Comparison of ENCODE assay signal across 17 cellular contexts in the genomic region with DNA sequence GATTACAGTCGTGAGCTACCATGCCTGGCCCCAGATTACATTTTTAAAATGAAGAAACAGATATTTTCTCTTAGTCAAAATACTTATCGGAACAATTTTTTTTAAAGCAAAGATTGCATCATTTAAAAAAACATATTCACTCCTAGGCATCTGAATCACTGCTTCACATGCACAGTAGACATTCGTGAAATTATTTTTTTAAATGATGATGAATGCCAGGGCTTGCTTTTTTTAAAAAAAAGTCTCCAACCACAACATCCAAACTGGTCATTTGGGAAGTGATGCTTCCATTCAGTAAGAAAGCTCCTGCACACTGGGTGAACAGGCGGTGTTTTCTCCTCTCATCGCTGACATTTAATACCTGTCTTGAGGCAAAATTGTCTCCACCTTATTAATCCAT.
A peak's percentile ranks its signal among the peaks of the same experiment; 100 is the strongest.
DNase-seq lines count a peak whose midpoint lies in the region; ATAC-seq and TF ChIP-seq lines count a peak whose summit lies in the region.
"Had no signal": no experiment of that assay in that cellular context is flagged by ENCODE, and none has a peak within 500 bp of the region (broad histone marks: within the 10 kb centered on the region; RNA-seq: fewer than 3 reads in every experiment).

No MANE protein-coding gene starts in this region.

- H3K9me3 Mint-ChIP-seq in mesothelial cell of epicardium = no peaks in the 10 kb centered on the region
- H3K9me3 Mint-ChIP-seq in type B pancreatic cell = no peaks in the 10 kb centered on the region
- H3K9me3 Mint-ChIP-seq in glutamatergic neuron (ENCODE audit: unreplicated experiment) = peaks cover 4% of the 10 kb centered on the region
- H3K9me3 Mint-ChIP-seq in stimulated activated memory B cell treated with anti-CD40 and anti-IgM and Interleukin-4, amounts not matched to agents 10 μg/mL and 1 μg/mL and 100 μg/mL, for 72 hours = no peaks in the 10 kb centered on the region
- H3K9me3 Mint-ChIP-seq: activated CD4-positive, alpha-beta memory T cell treated with anti-CD3 and anti-CD28 coated beads, Interleukin-2, amount 10 ng/mL, durations not matched to agents 7 days and 5 days; activated naive CD8-positive, alpha-beta T cell treated with anti-CD3 and anti-CD28 coated beads, Interleukin-2, amount 10 ng/mL, durations not matched to agents 7 days and 5 days; activated T-cell treated with anti-CD3 and anti-CD28 coated beads, Interleukin-2, amount 50 U/mL, for 72 hours; dendritic cell treated with granulocyte-macrophage colony-stimulating factor and Interleukin-4, amounts not matched to agents 40 ng/mL and 50 ng/mL, for 4 days; GM23338; nephron had no signal

- TF ChIP-seq CTCF in heart left ventricle (IDR thresholded peaks at IDR 0.05) (no peak), coronary artery (IDR thresholded peaks at IDR 0.05) (no peak), mesothelial cell of epicardium (IDR thresholded peaks at IDR 0.05; ENCODE audit: unreplicated experiment) (no peak), type B pancreatic cell (conservative IDR thresholded peaks at IDR 0.05) (no peak), glutamatergic neuron (IDR thresholded peaks at IDR 0.05; ENCODE audit: partially characterized antibody, unreplicated experiment) (no peak)

- 70 to 83% (median 77%) methylated on average over 5 of the region's 5 CpGs for WGBS in heart left ventricle, 4 donors

- H3K27me3 Mint-ChIP-seq in mesothelial cell of epicardium (ENCODE audit: low read depth) (no peaks in the 10 kb centered on the region), type B pancreatic cell (no peaks in the 10 kb centered on the region), glutamatergic neuron (ENCODE audit: unreplicated experiment) (no peaks in the 10 kb centered on the region)
- no peaks in the 10 kb centered on the region for H3K27me3 Mint-ChIP-seq in stimulated activated memory B cell treated with anti-CD40 and anti-IgM and Interleukin-4, amounts not matched to agents 10 μg/mL and 1 μg/mL and 100 μg/mL, for 72 hours
- H3K27me3 Mint-ChIP-seq: activated CD4-positive, alpha-beta memory T cell treated with anti-CD3 and anti-CD28 coated beads, Interleukin-2, amount 10 ng/mL, durations not matched to agents 7 days and 5 days; dendritic cell treated with granulocyte-macrophage colony-stimulating factor and Interleukin-4, amounts not matched to agents 40 ng/mL and 50 ng/mL, for 4 days had no signal

- H3K4me1 Mint-ChIP-seq in mesothelial cell of epicardium = peaks cover 57% of the 10 kb centered on the region
- H3K4me1 Mint-ChIP-seq in type B pancreatic cell (ENCODE audit: unreplicated experiment) = peaks cover 40% of the 10 kb centered on the region
- H3K4me1 Mint-ChIP-seq in glutamatergic neuron (ENCODE audit: low read depth, unreplicated experiment) = peaks cover 11% of the 10 kb centered on the region
- peaks cover 13% of the 10 kb centered on the region for H3K4me1 Mint-ChIP-seq in stimulated activated memory B cell treated with anti-CD40 and anti-IgM and Interleukin-4, amounts not matched to agents 10 μg/mL and 1 μg/mL and 100 μg/mL, for 72 hours

- DNase-seq in heart left ventricle (no peak), left ventricle myocardium superior (no peak), coronary artery (ENCODE audit: low spot score) (no peak), mesothelial cell of epicardium (ENCODE audit: low spot score in 2 of 2, unreplicated experiment in 2 of 2) (no peak), type B pancreatic cell (ENCODE audit: extremely low spot score, unreplicated experiment) (no peak), glutamatergic neuron (no peak)
- DNase-seq: activated CD4-positive, alpha-beta memory T cell treated with anti-CD3 and anti-CD28 coated beads, Interleukin-2, amount 10 ng/mL, durations not matched to agents 7 days and 5 days; activated naive CD8-positive, alpha-beta T cell treated with anti-CD3 and anti-CD28 coated beads, Interleukin-2, amount 10 ng/mL, durations not matched to agents 7 days and 5 days; activated T-cell treated with anti-CD3 and anti-CD28 coated beads, Interleukin-2, amount 50 U/mL, for 72 hours; NCI-H2029; NCI-H526 had no signal

- H3K27ac Mint-ChIP-seq in mesothelial cell of epicardium = peak overlapping the region; percentile 71
- H3K27ac Mint-ChIP-seq in type B pancreatic cell = peak overlapping the region; percentile 73
- H3K27ac Mint-ChIP-seq in glutamatergic neuron (ENCODE audit: unreplicated experiment) = no peak overlapping the region
- H3K27ac Mint-ChIP-seq in stimulated activated memory B cell treated with anti-CD40 and anti-IgM and Interleukin-4, amounts not matched to agents 10 μg/mL and 1 μg/mL and 100 μg/mL, for 72 hours = no peak overlapping the region
- H3K27ac Mint-ChIP-seq: activated CD4-positive, alpha-beta memory T cell treated with anti-CD3 and anti-CD28 coated beads, Interleukin-2, amount 10 ng/mL, durations not matched to agents 7 days and 5 days; activated naive CD8-positive, alpha-beta T cell treated with anti-CD3 and anti-CD28 coated beads, Interleukin-2, amount 10 ng/mL, durations not matched to agents 7 days and 5 days; activated T-cell treated with anti-CD3 and anti-CD28 coated beads, Interleukin-2, amount 50 U/mL, for 72 hours; dendritic cell treated with granulocyte-macrophage colony-stimulating factor and Interleukin-4, amounts not matched to agents 40 ng/mL and 50 ng/mL, for 4 days; GM23338; nephron had no signal

- no peak overlapping the region for H3K4me3 ChIP-seq in heart left ventricle
- H3K4me3 ChIP-seq in coronary artery = no peak overlapping the region
- H3K4me3 ChIP-seq: GM12878, GM23338 had no signal

- ATAC-seq in heart left ventricle (peak in 1 of 4 donors; percentile 38), left ventricle myocardium superior (no peak), GM19328 (IDR thresholded peaks at IDR 0.05; ENCODE audit: unreplicated experiment) (no peak)
- ATAC-seq in stimulated activated memory B cell treated with anti-CD40 and anti-IgM and Interleukin-4, amounts not matched to agents 10 μg/mL and 1 μg/mL and 100 μg/mL, for 72 hours = no peak
- ATAC-seq: activated T-cell treated with anti-CD3 and anti-CD28 coated beads, Interleukin-2, amount 50 U/mL, for 72 hours; GM12878; GM23338 had no signal

- no peak for TF ChIP-seq POLR2A in heart left ventricle (IDR thresholded peaks at IDR 0.05)

- peaks cover 0 to 60% (median 35%) of the 10 kb centered on the region in 12 donors for H3K4me1 ChIP-seq in heart left ventricle

- H3K36me3 ChIP-seq in heart left ventricle = no peaks in the 10 kb centered on the region

- no peaks in the 10 kb centered on the region for H3K9me3 ChIP-seq in heart left ventricle

- intact Hi-C loops in heart left ventricle (cut with DNase I) = loop anchor here in 3 of 10 donors (10.0 kb wide), 2 partner anchors 76 to 386 kb away; no protein-coding TSS in a partner anchor
- intact Hi-C loops in left ventricle myocardium superior (cut with micrococcal nuclease) = no loop called here

- H3K27ac ChIP-seq in heart left ventricle = peak overlapping the region in 7 of 12 donors; percentile 35 to 71 (median 49)
- H3K27ac ChIP-seq in coronary artery = peak overlapping the region; percentile 76 to 88

- H3K4me3 Mint-ChIP-seq in mesothelial cell of epicardium = no peak overlapping the region
- no peak overlapping the region for H3K4me3 Mint-ChIP-seq in type B pancreatic cell
- H3K4me3 Mint-ChIP-seq in glutamatergic neuron (ENCODE audit: unreplicated experiment) = no peak overlapping the region
- no peak overlapping the region for H3K4me3 Mint-ChIP-seq in stimulated activated memory B cell treated with anti-CD40 and anti-IgM and Interleukin-4, amounts not matched to agents 10 μg/mL and 1 μg/mL and 100 μg/mL, for 72 hours
- H3K4me3 Mint-ChIP-seq: activated CD4-positive, alpha-beta memory T cell treated with anti-CD3 and anti-CD28 coated beads, Interleukin-2, amount 10 ng/mL, durations not matched to agents 7 days and 5 days; activated naive CD8-positive, alpha-beta T cell treated with anti-CD3 and anti-CD28 coated beads, Interleukin-2, amount 10 ng/mL, durations not matched to agents 7 days and 5 days; activated T-cell treated with anti-CD3 and anti-CD28 coated beads, Interleukin-2, amount 50 U/mL, for 72 hours; dendritic cell treated with granulocyte-macrophage colony-stimulating factor and Interleukin-4, amounts not matched to agents 40 ng/mL and 50 ng/mL, for 4 days; GM23338; nephron had no signal

- no peaks in the 10 kb centered on the region for H3K27me3 ChIP-seq in heart left ventricle

- H3K36me3 Mint-ChIP-seq in mesothelial cell of epicardium = no peaks in the 10 kb centered on the region
- no peaks in the 10 kb centered on the region for H3K36me3 Mint-ChIP-seq in type B pancreatic cell
- no peaks in the 10 kb centered on the region for H3K36me3 Mint-ChIP-seq in glutamatergic neuron (ENCODE audit: unreplicated experiment)
- no peaks in the 10 kb centered on the region for H3K36me3 Mint-ChIP-seq in stimulated activated memory B cell treated with anti-CD40 and anti-IgM and Interleukin-4, amounts not matched to agents 10 μg/mL and 1 μg/mL and 100 μg/mL, for 72 hours
- H3K36me3 Mint-ChIP-seq: activated naive CD8-positive, alpha-beta T cell treated with anti-CD3 and anti-CD28 coated beads, Interleukin-2, amount 10 ng/mL, durations not matched to agents 7 days and 5 days had no signal

Comparison
In these comparisons a context has a peak if more than half of its experiments do, and no peak if none do; other contexts are left out.
1. H3K27ac Mint-ChIP-seq: peak in mesothelial cell of epicardium (single experiment) and type B pancreatic cell (single experiment); none in glutamatergic neuron (single experiment) and stimulated activated memory B cell treated with anti-CD40 and anti-IgM and Interleukin-4, amounts not matched to agents 10 μg/mL and 1 μg/mL and 100 μg/mL, for 72 hours (single experiment).